27 cellular contexts compared by ENCODE assay signal in genomic region chr3:121228971-121229370, GRCh38.
"Had no signal": no experiment of that assay in that cellular context is flagged by ENCODE, and none has a peak within 500 bp of the region (broad histone marks: within the 10 kb centered on the region; RNA-seq: fewer than 3 reads in every experiment).

No MANE protein-coding gene starts in this region.

- H3K27me3 Mint-ChIP-seq: activated CD8-positive, alpha-beta T cell treated with anti-CD3 and anti-CD28 coated beads for 36 hours; activated naive CD4-positive, alpha-beta T cell treated with anti-CD3 and anti-CD28 coated beads, Interleukin-2, amount 10 ng/mL, durations not matched to agents 7 days and 5 days; activated naive CD8-positive, alpha-beta T cell treated with anti-CD3 and anti-CD28 coated beads for 36 hours; dendritic cell treated with granulocyte-macrophage colony-stimulating factor and Interleukin-4, amounts not matched to agents 40 ng/mL and 50 ng/mL, for 4 days had no signal

- H3K4me1 ChIP-seq: SJSA1 had no signal

- H3K9me3 Mint-ChIP-seq: activated CD8-positive, alpha-beta T cell treated with anti-CD3 and anti-CD28 coated beads for 36 hours; activated naive CD4-positive, alpha-beta T cell treated with anti-CD3 and anti-CD28 coated beads, Interleukin-2, amount 10 ng/mL, durations not matched to agents 7 days and 5 days; activated naive CD8-positive, alpha-beta T cell treated with anti-CD3 and anti-CD28 coated beads for 36 hours; activated T-cell treated with anti-CD3 and anti-CD28 coated beads, Interleukin-2, amount 50 U/mL, for 72 hours; activated T-helper 2 cell treated with anti-CD3 and anti-CD28 coated beads, Interferon-gamma antibody, Interleukin-2, Interleukin-4, amounts not matched to agents 10 μg/mL and 5 μg/mL and 100 μg/mL, durations not matched to agents 14 hours and 24 hours and 36 hours; dendritic cell treated with granulocyte-macrophage colony-stimulating factor and Interleukin-4, amounts not matched to agents 40 ng/mL and 50 ng/mL, for 4 days; T-helper 1 cell treated with Interleukin-12 subunit alpha and Interleukin-12 subunit beta and Interleukin-4 antibody, amounts not matched to agents 30 μg/mL and 1 μg/mL, for 36 hours had no signal

- H3K4me3 Mint-ChIP-seq: activated CD8-positive, alpha-beta T cell treated with anti-CD3 and anti-CD28 coated beads for 36 hours; activated naive CD4-positive, alpha-beta T cell treated with anti-CD3 and anti-CD28 coated beads, Interleukin-2, amount 10 ng/mL, durations not matched to agents 7 days and 5 days; activated naive CD8-positive, alpha-beta T cell treated with anti-CD3 and anti-CD28 coated beads for 36 hours; activated T-cell treated with anti-CD3 and anti-CD28 coated beads, Interleukin-2, amount 50 U/mL, for 72 hours; dendritic cell treated with granulocyte-macrophage colony-stimulating factor and Interleukin-4, amounts not matched to agents 40 ng/mL and 50 ng/mL, for 4 days; T-helper 1 cell treated with Interleukin-12 subunit alpha and Interleukin-12 subunit beta and Interleukin-4 antibody, amounts not matched to agents 30 μg/mL and 1 μg/mL, for 36 hours had no signal

- H3K27ac Mint-ChIP-seq: activated CD8-positive, alpha-beta T cell treated with anti-CD3 and anti-CD28 coated beads for 36 hours; activated naive CD4-positive, alpha-beta T cell treated with anti-CD3 and anti-CD28 coated beads, Interleukin-2, amount 10 ng/mL, durations not matched to agents 7 days and 5 days; activated naive CD8-positive, alpha-beta T cell treated with anti-CD3 and anti-CD28 coated beads for 36 hours; activated T-cell treated with anti-CD3 and anti-CD28 coated beads, Interleukin-2, amount 50 U/mL, for 72 hours; activated T-helper 2 cell treated with anti-CD3 and anti-CD28 coated beads, Interferon-gamma antibody, Interleukin-2, Interleukin-4, amounts not matched to agents 10 μg/mL and 5 μg/mL and 100 μg/mL, durations not matched to agents 14 hours and 24 hours and 36 hours; dendritic cell treated with granulocyte-macrophage colony-stimulating factor and Interleukin-4, amounts not matched to agents 40 ng/mL and 50 ng/mL, for 4 days; T-helper 1 cell treated with Interleukin-12 subunit alpha and Interleukin-12 subunit beta and Interleukin-4 antibody, amounts not matched to agents 30 μg/mL and 1 μg/mL, for 36 hours had no signal

- H3K36me3 ChIP-seq: brain microvascular endothelial cell, MG63, SJSA1, WERI-Rb-1 had no signal

- H3K27me3 ChIP-seq: brain microvascular endothelial cell, MG63, SJSA1 had no signal

- H3K9me3 ChIP-seq: MG63, SJSA1 had no signal

- H3K36me3 Mint-ChIP-seq: activated naive CD4-positive, alpha-beta T cell treated with anti-CD3 and anti-CD28 coated beads, Interleukin-2, amount 10 ng/mL, durations not matched to agents 7 days and 5 days; activated naive CD8-positive, alpha-beta T cell treated with anti-CD3 and anti-CD28 coated beads for 36 hours had no signal

- H3K27ac ChIP-seq: brain microvascular endothelial cell, SJSA1, WERI-Rb-1 had no signal

- H3K4me3 ChIP-seq: MG63, SJSA1 had no signal

- DNase-seq: activated CD4-positive, alpha-beta T cell treated with anti-CD3 and anti-CD28 coated beads for 4 hours; activated CD8-positive, alpha-beta memory T cell treated with anti-CD3 and anti-CD28 coated beads, Interleukin-2, amount 50 U/mL, for 4 hours; activated CD8-positive, alpha-beta T cell treated with anti-CD3 and anti-CD28 coated beads for 36 hours; activated gamma-delta T cell treated with Interleukin-2 at 50 U/mL for 16 hours; activated naive CD4-positive, alpha-beta T cell treated with anti-CD3 and anti-CD28 coated beads, Interleukin-2, amount 10 ng/mL, durations not matched to agents 7 days and 5 days; activated naive CD8-positive, alpha-beta T cell treated with anti-CD3 and anti-CD28 coated beads for 36 hours; activated T-cell treated with anti-CD3 and anti-CD28 coated beads, Interleukin-2, amount 50 U/mL, for 72 hours; brain microvascular endothelial cell; cerebellar nuclear complex; KG1; MG63; NCI-H1092 treated with DMSO at 0.1 percent for 48 hours; NCI-H1417 treated with DMSO at 0.1 percent for 48 hours; NCI-H1694; NCI-H2029; NCI-H2107; NCI-H2171 treated with DMSO at 0.1 percent for 48 hours; NCI-H226; NCI-H510A; NCI-H526 treated with DMSO at 0.1 percent for 48 hours; NCI-H82; NK-92 treated with Interleukin-12 subunit alpha and Interleukin-12 subunit beta, amount 100 ng/mL, for 24 hours; WERI-Rb-1 had no signal

- H3K4me1 Mint-ChIP-seq: activated naive CD4-positive, alpha-beta T cell treated with anti-CD3 and anti-CD28 coated beads, Interleukin-2, amount 10 ng/mL, durations not matched to agents 7 days and 5 days; activated naive CD8-positive, alpha-beta T cell treated with anti-CD3 and anti-CD28 coated beads for 36 hours had no signal
